ENCODE assay signal across 17 cellular contexts in genomic region chr10:68364101-68364886, GRCh38. TPM values are rescaled to one million over a fixed set of nuclear protein-coding genes. Genes with fewer than 3 reads are reported as not detected.
DNase-seq lines count a peak whose midpoint lies in the region; ATAC-seq lines count a peak whose summit lies in the region.
"Had no signal": no experiment of that assay in that cellular context is flagged by ENCODE, and none has a peak within 500 bp of the region (broad histone marks: within the 10 kb centered on the region; RNA-seq: fewer than 3 reads in every experiment).

No MANE protein-coding gene starts in this region.

- no peaks in the 10 kb centered on the region for H3K27me3 Mint-ChIP-seq in activated CD8-positive, alpha-beta memory T cell treated with anti-CD3 and anti-CD28 coated beads, Interleukin-2, amount 10 ng/mL, durations not matched to agents 7 days and 5 days
- H3K27me3 Mint-ChIP-seq in stimulated activated memory B cell treated with anti-CD40 and anti-IgM and Interleukin-4, amounts not matched to agents 10 μg/mL and 1 μg/mL and 100 μg/mL, for 72 hours, result no peaks in the 10 kb centered on the region
- H3K27me3 Mint-ChIP-seq: IgD-negative memory B cell had no signal

- peaks cover 5% of the 10 kb centered on the region for H3K36me3 Mint-ChIP-seq in activated CD8-positive, alpha-beta memory T cell treated with anti-CD3 and anti-CD28 coated beads, Interleukin-2, amount 10 ng/mL, durations not matched to agents 7 days and 5 days
- H3K36me3 Mint-ChIP-seq in stimulated activated memory B cell treated with anti-CD40 and anti-IgM and Interleukin-4, amounts not matched to agents 10 μg/mL and 1 μg/mL and 100 μg/mL, for 72 hours, result peaks cover 16% of the 10 kb centered on the region

- peak overlapping the region; percentile 4 for H3K27ac Mint-ChIP-seq in activated CD8-positive, alpha-beta memory T cell treated with anti-CD3 and anti-CD28 coated beads, Interleukin-2, amount 10 ng/mL, durations not matched to agents 7 days and 5 days
- H3K27ac Mint-ChIP-seq in stimulated activated memory B cell treated with anti-CD40 and anti-IgM and Interleukin-4, amounts not matched to agents 10 μg/mL and 1 μg/mL and 100 μg/mL, for 72 hours, result peak overlapping the region; percentile 64

- H3K4me3 Mint-ChIP-seq in activated CD8-positive, alpha-beta memory T cell treated with anti-CD3 and anti-CD28 coated beads, Interleukin-2, amount 10 ng/mL, durations not matched to agents 7 days and 5 days, result no peak overlapping the region
- no peak overlapping the region for H3K4me3 Mint-ChIP-seq in stimulated activated memory B cell treated with anti-CD40 and anti-IgM and Interleukin-4, amounts not matched to agents 10 μg/mL and 1 μg/mL and 100 μg/mL, for 72 hours
- H3K4me3 Mint-ChIP-seq: IgD-negative memory B cell had no signal

- no peaks in the 10 kb centered on the region for H3K9me3 Mint-ChIP-seq in activated CD8-positive, alpha-beta memory T cell treated with anti-CD3 and anti-CD28 coated beads, Interleukin-2, amount 10 ng/mL, durations not matched to agents 7 days and 5 days (ENCODE audit: low read depth)
- H3K9me3 Mint-ChIP-seq in stimulated activated memory B cell treated with anti-CD40 and anti-IgM and Interleukin-4, amounts not matched to agents 10 μg/mL and 1 μg/mL and 100 μg/mL, for 72 hours, result no peaks in the 10 kb centered on the region
- H3K9me3 Mint-ChIP-seq: IgD-negative memory B cell had no signal

- ATAC-seq in activated CD8-positive, alpha-beta memory T cell treated with anti-CD3 and anti-CD28 coated beads, Interleukin-2, amount 10 ng/mL, durations not matched to agents 7 days and 5 days, result no peak
- peak; percentile 77 for ATAC-seq in left lobe of liver
- ATAC-seq in stimulated activated memory B cell treated with anti-CD40 and anti-IgM and Interleukin-4, amounts not matched to agents 10 μg/mL and 1 μg/mL and 100 μg/mL, for 72 hours, result no peak
- ATAC-seq in GM21381 (IDR thresholded peaks at IDR 0.05; ENCODE audit: unreplicated experiment), result no peak
- no peak for ATAC-seq in HG02623 (IDR thresholded peaks at IDR 0.05; ENCODE audit: unreplicated experiment)
- no peak for ATAC-seq in HG02981 (IDR thresholded peaks at IDR 0.05; ENCODE audit: unreplicated experiment)
- ATAC-seq: HCT116 had no signal

- CTCF ChIA-PET in activated CD8-positive, alpha-beta memory T cell treated with anti-CD3 and anti-CD28 coated beads, Interleukin-2, amount 10 ng/mL, durations not matched to agents 7 days and 5 days (lab: Charles Lee), result interaction anchor here (0.8 kb wide), 1 partner anchor 12 kb away, joined by 3 read pairs; no protein-coding TSS in a partner anchor

- no peak for DNase-seq in activated CD8-positive, alpha-beta memory T cell treated with anti-CD3 and anti-CD28 coated beads, Interleukin-2, amount 10 ng/mL, durations not matched to agents 7 days and 5 days
- DNase-seq in activated CD8-positive, alpha-beta memory T cell treated with anti-CD3 and anti-CD28 coated beads for 24 hours, result no peak
- DNase-seq in astrocyte of the hippocampus (ENCODE audit: low read depth, low spot score) (peak; percentile 9), left lobe of liver (ENCODE audit: low spot score) (no peak)
- DNase-seq: GF-D8, Kasumi-1, MM.1S, NCI-H1105, NCI-H1694, NCI-H2227 treated with DMSO at 0.1 percent for 48 hours, NCI-H524 treated with DMSO at 0.1 percent for 48 hours had no signal

- peaks cover 5% of the 10 kb centered on the region for H3K4me1 Mint-ChIP-seq in activated CD8-positive, alpha-beta memory T cell treated with anti-CD3 and anti-CD28 coated beads, Interleukin-2, amount 10 ng/mL, durations not matched to agents 7 days and 5 days
- peaks cover 6% of the 10 kb centered on the region for H3K4me1 Mint-ChIP-seq in stimulated activated memory B cell treated with anti-CD40 and anti-IgM and Interleukin-4, amounts not matched to agents 10 μg/mL and 1 μg/mL and 100 μg/mL, for 72 hours

RNA-seq across cellular contexts. Expression of gene PBLD, which starts 31.6 kb away (rescaled TPM):
- 1 to 10 TPM; 1.1 to 1.4 TPM for total RNA-seq in activated CD8-positive, alpha-beta memory T cell treated with anti-CD3 and anti-CD28 coated beads, Interleukin-2, amount 10 ng/mL, durations not matched to agents 7 days and 5 days
- 126 TPM for total RNA-seq in left lobe of liver

RNA-seq across cellular contexts. Expression of gene HNRNPH3, which starts 32.4 kb away (rescaled TPM):
- 100 to 1,000 TPM; 124 to 129 TPM for total RNA-seq in activated CD8-positive, alpha-beta memory T cell treated with anti-CD3 and anti-CD28 coated beads, Interleukin-2, amount 10 ng/mL, durations not matched to agents 7 days and 5 days
- total RNA-seq in left lobe of liver, result 26.8 TPM

RNA-seq across cellular contexts. Expression of gene RUFY2, which starts 42.8 kb away (rescaled TPM):
- total RNA-seq in activated CD8-positive, alpha-beta memory T cell treated with anti-CD3 and anti-CD28 coated beads, Interleukin-2, amount 10 ng/mL, durations not matched to agents 7 days and 5 days, result 10 to 100 TPM in 1 of 2 experiments, 1 to 10 TPM in 1; 9.7 to 12.4 TPM
- 4.0 TPM for total RNA-seq in left lobe of liver

Comparison
In these comparisons a context has a peak if more than half of its experiments do, and no peak if none do; other contexts are left out.
1. RNA of gene PBLD, which starts 31.6 kb away (total RNA-seq): 126 TPM in left lobe of liver (single experiment); 1.1 to 1.4 TPM in activated CD8-positive, alpha-beta memory T cell treated with anti-CD3 and anti-CD28 coated beads, Interleukin-2, amount 10 ng/mL, durations not matched to agents 7 days and 5 days; every median in the first group is over 10 times any median in the second.